In the genomic region with DNA sequence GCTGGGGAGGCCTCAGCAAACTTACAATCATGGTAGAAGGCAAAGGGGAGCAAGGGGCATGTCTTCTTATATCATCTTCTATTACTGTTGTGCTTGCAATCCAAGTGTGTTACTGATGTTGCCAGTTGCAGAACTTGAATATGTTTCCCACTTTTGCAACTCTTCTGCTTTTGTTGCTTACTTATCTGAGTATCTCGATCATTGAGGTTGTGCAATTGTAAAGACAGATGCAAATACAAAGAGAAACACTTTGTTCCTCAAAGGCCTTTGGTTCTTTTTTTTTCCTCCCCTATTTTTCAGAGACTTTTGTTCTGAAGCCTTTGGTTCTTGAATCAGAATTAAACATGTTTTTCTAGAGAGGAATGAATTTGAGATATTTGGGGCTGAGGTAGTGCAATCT, we compare ENCODE assay signal across 25 cellular contexts. TPM values are rescaled to one million over a fixed set of nuclear protein-coding genes. Genes with fewer than 3 reads are reported as not detected.
A peak's percentile ranks its signal among the peaks of the same experiment; 100 is the strongest.
DNase-seq lines count a peak whose midpoint lies in the region; ATAC-seq and TF ChIP-seq lines count a peak whose summit lies in the region.
"Had no signal": no experiment of that assay in that cellular context is flagged by ENCODE, and none has a peak within 500 bp of the region (broad histone marks: within the 10 kb centered on the region; RNA-seq: fewer than 3 reads in every experiment).

No MANE protein-coding gene starts in this region.

- H3K14ac ChIP-seq in neuronal stem cell (ENCODE audit: low read length), result no peak overlapping the region

- no peak overlapping the region for H3K23ac ChIP-seq in neuronal stem cell (ENCODE audit: low read depth, low read length, poor library complexity)

- no peak overlapping the region for H2BK5ac ChIP-seq in neuronal stem cell (ENCODE audit: low read length)

- H3K9me3 ChIP-seq in neuronal stem cell (replicated peaks in 1 of 2; ENCODE audit: control insufficient read depth in 2 of 2, insufficient read depth in 1 of 2, low read depth in 1 of 2, low read length in 2 of 2), result peaks cover 10 to 11% of the 10 kb centered on the region in 2 donors
- no peaks in the 10 kb centered on the region for H3K9me3 ChIP-seq in CD4-positive, alpha-beta memory T cell (ENCODE audit: control insufficient read depth in 1 of 2, low read length in 2 of 2)
- H3K9me3 ChIP-seq: left ventricle myocardium inferior, testis had no signal

- H2BK120ac ChIP-seq in neuronal stem cell (ENCODE audit: low read depth, low read length), result no peak overlapping the region

- peaks cover 6 to 7% of the 10 kb centered on the region in 2 donors for H3K4me1 ChIP-seq in neuronal stem cell (ENCODE audit: control insufficient read depth in 2 of 2, insufficient read depth in 1 of 2, low read depth in 1 of 2, low read length in 2 of 2)
- no peaks in the 10 kb centered on the region for H3K4me1 ChIP-seq in CD4-positive, alpha-beta memory T cell (ENCODE audit: insufficient read depth, low read length)
- H3K4me1 ChIP-seq: left ventricle myocardium inferior, testis had no signal

- H3K4ac ChIP-seq in neuronal stem cell (ENCODE audit: low read length), result no peak overlapping the region

- H3K18ac ChIP-seq in neuronal stem cell (ENCODE audit: low read length), result no peak overlapping the region

- no peak overlapping the region for H2BK15ac ChIP-seq in neuronal stem cell (ENCODE audit: low read length)

- H3K9ac ChIP-seq in neuronal stem cell (ENCODE audit: low read depth, low read length, poor library complexity), result no peak overlapping the region

- H2AK5ac ChIP-seq in neuronal stem cell (ENCODE audit: low read depth, low read length), result no peak overlapping the region

- no peak for TF ChIP-seq CTCF in HL-60 (IDR thresholded peaks at IDR 0.05; ENCODE audit: insufficient read depth, low read length)

- H3K27me3 ChIP-seq in HL-60 (ENCODE audit: insufficient read depth, poor library complexity, severe bottlenecking) (no peaks in the 10 kb centered on the region), neuronal stem cell (ENCODE audit: control insufficient read depth in 3 of 3, insufficient read depth in 3 of 3, low read depth in 1 of 3, low read length in 3 of 3) (no peaks in the 10 kb centered on the region)
- no peaks in the 10 kb centered on the region for H3K27me3 ChIP-seq in CD4-positive, alpha-beta memory T cell (ENCODE audit: insufficient read depth, low read length)
- H3K27me3 ChIP-seq: testis had no signal

- H3K27me3 Mint-ChIP-seq in CD4-positive, alpha-beta memory T cell, result peaks cover 2 to 3% of the 10 kb centered on the region in 2 donors
- H3K27me3 Mint-ChIP-seq: stimulated activated memory B cell treated with anti-CD40 and anti-IgM and Interleukin-4, amounts not matched to agents 10 μg/mL and 1 μg/mL and 100 μg/mL, for 72 hours had no signal

- H3K4me3 Mint-ChIP-seq in CD4-positive, alpha-beta memory T cell, result no peak overlapping the region
- H3K4me3 Mint-ChIP-seq: activated CD4-positive, alpha-beta T cell treated with anti-CD3 and anti-CD28 coated beads, Interleukin-2, amount 10 ng/mL, durations not matched to agents 7 days and 5 days; activated CD8-positive, alpha-beta memory T cell treated with anti-CD3 and anti-CD28 coated beads, Interleukin-2, amount 10 ng/mL, durations not matched to agents 7 days and 5 days; CD8-positive, alpha-beta T cell; nephron; stimulated activated memory B cell treated with anti-CD40 and anti-IgM and Interleukin-4, amounts not matched to agents 10 μg/mL and 1 μg/mL and 100 μg/mL, for 72 hours had no signal

- H4K91ac ChIP-seq in neuronal stem cell (ENCODE audit: low read depth, low read length, poor library complexity), result no peak overlapping the region

- H3K27ac ChIP-seq in HL-60 (replicated peaks) (peak overlapping the region; percentile 23), neuronal stem cell (replicated peaks; ENCODE audit: low read length) (peak overlapping the region; percentile 21)
- no peak overlapping the region for H3K27ac ChIP-seq in CD4-positive, alpha-beta memory T cell (ENCODE audit: low read depth, low read length)
- H3K27ac ChIP-seq: left ventricle myocardium inferior, testis had no signal

- no peak for ATAC-seq in GM19023 (IDR thresholded peaks at IDR 0.05; ENCODE audit: unreplicated experiment)
- ATAC-seq: activated CD8-positive, alpha-beta memory T cell treated with anti-CD3 and anti-CD28 coated beads, Interleukin-2, amount 10 ng/mL, durations not matched to agents 7 days and 5 days; activated naive CD4-positive, alpha-beta T cell treated with anti-CD3 and anti-CD28 coated beads, Interleukin-2, amount 50 U/mL, for 72 hours; CD8-positive, alpha-beta T cell; PC-3; stimulated activated memory B cell treated with anti-CD40 and anti-IgM and Interleukin-4, amounts not matched to agents 10 μg/mL and 1 μg/mL and 100 μg/mL, for 72 hours had no signal

- POLR2A ChIA-PET in CD4-positive, alpha-beta memory T cell (lab: Charles Lee; ENCODE audit: partially characterized antibody), result no interaction called here

- no CpG with 5 or more reads among the region's 1 CpG for WGBS in neuronal stem cell (ENCODE audit: extremely low coverage in 2 of 2, insufficient read length in 2 of 2, insufficient replicate concordance in 1 of 2), 2 donors

- intact Hi-C loops in CD4-positive, alpha-beta memory T cell (cut with micrococcal nuclease), result no loop called here

- H3K4me1 Mint-ChIP-seq in CD4-positive, alpha-beta memory T cell, result no peaks in the 10 kb centered on the region
- H3K4me1 Mint-ChIP-seq: activated CD4-positive, alpha-beta T cell treated with anti-CD3 and anti-CD28 coated beads, Interleukin-2, amount 10 ng/mL, durations not matched to agents 7 days and 5 days; activated CD8-positive, alpha-beta memory T cell treated with anti-CD3 and anti-CD28 coated beads, Interleukin-2, amount 10 ng/mL, durations not matched to agents 7 days and 5 days; nephron; stimulated activated memory B cell treated with anti-CD40 and anti-IgM and Interleukin-4, amounts not matched to agents 10 μg/mL and 1 μg/mL and 100 μg/mL, for 72 hours had no signal

- no peaks in the 10 kb centered on the region for H3K36me3 Mint-ChIP-seq in CD4-positive, alpha-beta memory T cell
- H3K36me3 Mint-ChIP-seq: CD8-positive, alpha-beta T cell had no signal

- H3K27ac Mint-ChIP-seq in CD4-positive, alpha-beta memory T cell, result no peak overlapping the region
- H3K27ac Mint-ChIP-seq: activated CD4-positive, alpha-beta T cell treated with anti-CD3 and anti-CD28 coated beads, Interleukin-2, amount 10 ng/mL, durations not matched to agents 7 days and 5 days; activated CD8-positive, alpha-beta memory T cell treated with anti-CD3 and anti-CD28 coated beads, Interleukin-2, amount 10 ng/mL, durations not matched to agents 7 days and 5 days; activated naive CD4-positive, alpha-beta T cell treated with anti-CD3 and anti-CD28 coated beads, Interleukin-2, amount 50 U/mL, for 72 hours; CD8-positive, alpha-beta T cell; stimulated activated memory B cell treated with anti-CD40 and anti-IgM and Interleukin-4, amounts not matched to agents 10 μg/mL and 1 μg/mL and 100 μg/mL, for 72 hours had no signal

- no peak overlapping the region for H4K8ac ChIP-seq in neuronal stem cell (ENCODE audit: low read depth, low read length)

- H3K36me3 ChIP-seq in neuronal stem cell (replicated peaks in 1 of 2; ENCODE audit: control insufficient read depth in 2 of 2, insufficient read depth in 2 of 2, low read length in 2 of 2), result no peaks in the 10 kb centered on the region
- H3K36me3 ChIP-seq in CD4-positive, alpha-beta memory T cell (ENCODE audit: insufficient read depth, low read length), result no peaks in the 10 kb centered on the region
- H3K36me3 ChIP-seq: left ventricle myocardium inferior had no signal

- peaks cover 4% of the 10 kb centered on the region for H3K79me1 ChIP-seq in neuronal stem cell (ENCODE audit: low read depth, low read length)

- H2BK12ac ChIP-seq in neuronal stem cell (ENCODE audit: low read length), result no peak overlapping the region

- DNase-seq in HL-60 (ENCODE audit: low read depth in 1 of 2, low spot score in 1 of 2) (peak; percentile 64 to 70), NOMO-1 (lab: John Stamatoyannopoulos, UW; ENCODE audit: unreplicated experiment in 2 of 2) (peak; percentile 52 to 90), amniotic epithelial cell (ENCODE audit: low read depth) (peak; percentile 25), neuronal stem cell (ENCODE audit: low spot score) (no peak), amygdala (lab: John Stamatoyannopoulos, UW) (no peak)
- no peak for DNase-seq in CD4-positive, alpha-beta memory T cell
- no peak for DNase-seq in NK-92 treated with Interleukin-12 subunit alpha and Interleukin-12 subunit beta, amount 100 ng/mL, for 24 hours (lab: John Stamatoyannopoulos, UW)
- DNase-seq: activated CD4-positive, alpha-beta T cell treated with anti-CD3 and anti-CD28 coated beads, Interleukin-2, amount 10 ng/mL, durations not matched to agents 7 days and 5 days; activated CD8-positive, alpha-beta memory T cell treated with anti-CD3 and anti-CD28 coated beads, Interleukin-2, amount 10 ng/mL, durations not matched to agents 7 days and 5 days; CD8-positive, alpha-beta T cell; foreskin fibroblast; left ventricle myocardium inferior; NCI-H2171; NCI-H524 treated with DMSO at 0.1 percent for 48 hours; PC-3; SHP77; small intestine; testis had no signal

- CTCF ChIA-PET in CD4-positive, alpha-beta memory T cell (lab: Charles Lee; ENCODE audit: partially characterized antibody), result interaction anchor here (1.1 kb wide), 1 partner anchor 8 kb away, joined by 3 read pairs; no protein-coding TSS in a partner anchor

- H3K4me2 ChIP-seq in neuronal stem cell (ENCODE audit: insufficient read depth, low read length, poor library complexity, severe bottlenecking), result no peak overlapping the region

- H3K9me3 Mint-ChIP-seq in CD4-positive, alpha-beta memory T cell, result peaks cover 0 to 6% (median 0%) of the 10 kb centered on the region in 8 donors
- H3K9me3 Mint-ChIP-seq: CD8-positive, alpha-beta T cell had no signal

- H3K4me3 ChIP-seq in HL-60 (replicated peaks; ENCODE audit: insufficient read depth, low read length) (no peak overlapping the region), neuronal stem cell (ENCODE audit: low read length in 2 of 2) (no peak overlapping the region)
- H3K4me3 ChIP-seq in CD4-positive, alpha-beta memory T cell (ENCODE audit: low read length in 2 of 2), result no peak overlapping the region
- H3K4me3 ChIP-seq: left ventricle myocardium inferior, testis had no signal

- no peak overlapping the region for H2AFZ ChIP-seq in neuronal stem cell (ENCODE audit: low read length)

RNA-seq across cellular contexts. Expression of a gene that starts 3.7 kb away (rescaled TPM):
- polyA plus RNA-seq in neuronal stem cell (2013, experiment 1 of 2), result 0.91 TPM
- polyA plus RNA-seq in neuronal stem cell (2013, experiment 2 of 2), result 0.46 TPM
- total RNA-seq in CD4-positive, alpha-beta memory T cell, result not detected
- not detected for polyA plus RNA-seq in CD4-positive, alpha-beta memory T cell
- total RNA-seq: activated CD4-positive, alpha-beta T cell treated with anti-CD3 and anti-CD28 coated beads, Interleukin-2, amount 10 ng/mL, durations not matched to agents 7 days and 5 days; activated CD8-positive, alpha-beta memory T cell treated with anti-CD3 and anti-CD28 coated beads, Interleukin-2, amount 10 ng/mL, durations not matched to agents 7 days and 5 days; activated naive CD4-positive, alpha-beta T cell treated with anti-CD3 and anti-CD28 coated beads, Interleukin-2, amount 50 U/mL, for 72 hours; CD8-positive, alpha-beta T cell; cerebellum; epithelial cell of proximal tubule; PC-3; T-helper 1 cell treated with Interleukin-12 subunit alpha and Interleukin-12 subunit beta and Interleukin-4 antibody, amounts not matched to agents 30 ng/mL and 1 ng/mL, for 36 hours had no signal
- polyA plus RNA-seq: small intestine had no signal

RNA-seq across cellular contexts. Expression of a gene that starts 10.4 kb away (rescaled TPM):
- polyA plus RNA-seq in neuronal stem cell (2013, experiment 1 of 2), result 18.6 TPM
- polyA plus RNA-seq in neuronal stem cell (2013, experiment 2 of 2), result 19.8 TPM
- total RNA-seq in CD4-positive, alpha-beta memory T cell, result 10 to 100 TPM; 30.3 to 38.3 TPM
- polyA plus RNA-seq in CD4-positive, alpha-beta memory T cell, result 1 to 10 TPM; 6.9 to 8.7 TPM

Comparison
In these comparisons a context has a peak if more than half of its experiments do, and no peak if none do; other contexts are left out.
1. DNase-seq: peak in HL-60 (2 of 2), NOMO-1 (2 of 2) and amniotic epithelial cell (single experiment); none in neuronal stem cell (single experiment), CD4-positive, alpha-beta memory T cell (0 of 5), NK-92 treated with Interleukin-12 subunit alpha and Interleukin-12 subunit beta, amount 100 ng/mL, for 24 hours (single experiment) and amygdala (0 of 56).